In the genomic region with DNA sequence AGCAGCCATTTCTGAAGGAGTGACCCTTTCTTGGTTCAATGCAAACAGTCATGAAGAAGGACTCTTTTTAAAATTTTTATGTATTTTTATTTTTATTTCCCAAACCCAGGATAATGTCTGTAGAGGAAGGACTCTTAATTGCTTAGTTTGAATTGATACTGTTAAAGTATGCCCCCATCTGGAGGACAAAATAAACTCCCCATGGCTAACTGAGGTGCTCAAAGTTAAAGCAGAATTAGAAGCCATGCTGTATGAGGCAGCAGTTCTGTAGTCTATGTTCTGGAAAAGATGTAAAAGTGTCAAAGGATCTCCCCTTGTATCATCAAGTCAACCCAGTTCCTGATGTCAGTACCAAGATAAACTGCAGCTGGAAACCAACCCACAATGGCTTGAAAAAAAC, we compare ENCODE assay signal across 16 cellular contexts.
DNase-seq lines count a peak whose midpoint lies in the region; ATAC-seq and TF ChIP-seq lines count a peak whose summit lies in the region.
"Had no signal": no experiment of that assay in that cellular context is flagged by ENCODE, and none has a peak within 500 bp of the region (broad histone marks: within the 10 kb centered on the region; RNA-seq: fewer than 3 reads in every experiment).

No MANE protein-coding gene starts in this region.

- CTCF ChIA-PET in WTC11 (lab: Charles Lee) = no interaction called here

- no peaks in the 10 kb centered on the region for H3K4me1 Mint-ChIP-seq in WTC11
- H3K4me1 Mint-ChIP-seq: CD4-positive, alpha-beta memory T cell had no signal

- no peaks in the 10 kb centered on the region for H3K4me1 ChIP-seq in iPS DF 6.9 (ENCODE audit: control insufficient read depth, insufficient read depth, low read length)
- no peaks in the 10 kb centered on the region for H3K4me1 ChIP-seq in thoracic aorta (ENCODE audit: control insufficient read depth in 1 of 2, low read depth in 2 of 2)
- H3K4me1 ChIP-seq: BE2C, HAP-1 had no signal

- H3K27ac ChIP-seq in iPS DF 6.9 (ENCODE audit: low read length) (no peak overlapping the region), thoracic aorta (no peak overlapping the region)
- H3K27ac ChIP-seq: C4-2B, GM23248, HL-60 had no signal

- H3K36me3 Mint-ChIP-seq in WTC11 = no peaks in the 10 kb centered on the region
- H3K36me3 Mint-ChIP-seq: CD4-positive, alpha-beta memory T cell had no signal

- peaks cover 3% of the 10 kb centered on the region; the same call in 1 of the 2 replicates for H3K27me3 Mint-ChIP-seq in WTC11 (ENCODE audit: low read depth)
- H3K27me3 Mint-ChIP-seq: CD4-positive, alpha-beta memory T cell had no signal

- H3K27me3 ChIP-seq in iPS DF 6.9 (ENCODE audit: control insufficient read depth, insufficient read depth, low read length) = no peaks in the 10 kb centered on the region
- H3K27me3 ChIP-seq in thoracic aorta (replicated peaks; ENCODE audit: insufficient read depth) = no peaks in the 10 kb centered on the region
- H3K27me3 ChIP-seq: BE2C had no signal

- peaks cover 3% of the 10 kb centered on the region; the same call in 1 of the 2 replicates for H3K9me3 Mint-ChIP-seq in WTC11

- POLR2A ChIA-PET in WTC11 (lab: Charles Lee) = no interaction called here

- H3K27ac Mint-ChIP-seq in WTC11 = no peak overlapping the region
- H3K27ac Mint-ChIP-seq: CD4-positive, alpha-beta memory T cell; HFFc6 had no signal

- peak; percentile 8 for DNase-seq in DMS53 treated with DMSO at 0.1 percent for 48 hours (lab: John Stamatoyannopoulos, UW; ENCODE audit: unreplicated experiment)
- DNase-seq in WTC11 (ENCODE audit: low spot score) = no peak
- peak; percentile 2 for DNase-seq in iPS DF 6.9 (ENCODE audit: low read depth, low spot score)
- no peak for DNase-seq in thoracic aorta (ENCODE audit: low spot score)
- DNase-seq in RKO (ENCODE audit: low spot score) = no peak
- DNase-seq in DMS 273 (lab: John Stamatoyannopoulos, UW; ENCODE audit: unreplicated experiment) = no peak
- DNase-seq: BE2C; CD4-positive, alpha-beta memory T cell; DMS153; GF-D8; GM23248; HFFc6 had no signal

- H3K4me3 ChIP-seq in iPS DF 6.9 (ENCODE audit: low read length) = no peak overlapping the region
- no peak overlapping the region for H3K4me3 ChIP-seq in thoracic aorta
- H3K4me3 ChIP-seq: GM23248, HAP-1 had no signal

- H3K9me3 ChIP-seq in iPS DF 6.9 (ENCODE audit: control insufficient read depth, insufficient read depth, low read length) = no peaks in the 10 kb centered on the region
- H3K9me3 ChIP-seq in thoracic aorta = no peaks in the 10 kb centered on the region
- H3K9me3 ChIP-seq: BE2C, HAP-1 had no signal

- H3K4me3 Mint-ChIP-seq in WTC11 = no peak overlapping the region
- H3K4me3 Mint-ChIP-seq: CD4-positive, alpha-beta memory T cell; HFFc6 had no signal

- ATAC-seq in WTC11 (peak; percentile 74), thoracic aorta (ENCODE audit: insufficient number of reproducible peaks, low FRiP score, low read depth) (peak; percentile 12), GM19455 (IDR thresholded peaks at IDR 0.05; ENCODE audit: unreplicated experiment) (no peak)

- H3K36me3 ChIP-seq in iPS DF 6.9 (ENCODE audit: control insufficient read depth, insufficient read depth, low read length) = no peaks in the 10 kb centered on the region
- no peaks in the 10 kb centered on the region for H3K36me3 ChIP-seq in thoracic aorta
- H3K36me3 ChIP-seq: BE2C, HAP-1 had no signal

- no peak for TF ChIP-seq CTCF in WTC11 (IDR thresholded peaks at IDR 0.05)
- no peak for TF ChIP-seq CTCF in thoracic aorta (IDR thresholded peaks at IDR 0.05)

TF ChIP-seq in WTC11, 78 proteins besides CTCF, POLR2A, EP300 and RAD21:
- no peak for TF ChIP-seq CREM (CRISPR knock-in tag; IDR thresholded peaks at IDR 0.05)
- TF ChIP-seq, protein P1, sequence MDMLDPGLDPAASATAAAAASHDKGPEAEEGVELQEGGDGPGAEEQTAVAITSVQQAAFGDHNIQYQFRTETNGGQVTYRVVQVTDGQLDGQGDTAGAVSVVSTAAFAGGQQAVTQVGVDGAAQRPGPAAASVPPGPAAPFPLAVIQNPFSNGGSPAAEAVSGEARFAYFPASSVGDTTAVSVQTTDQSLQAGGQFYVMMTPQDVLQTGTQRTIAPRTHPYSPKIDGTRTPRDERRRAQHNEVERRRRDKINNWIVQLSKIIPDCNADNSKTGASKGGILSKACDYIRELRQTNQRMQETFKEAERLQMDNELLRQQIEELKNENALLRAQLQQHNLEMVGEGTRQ (CRISPR knock-in tag; IDR thresholded peaks at IDR 0.05) = no peak
- TF ChIP-seq ZNF512 (CRISPR knock-in tag; IDR thresholded peaks at IDR 0.05; ENCODE audit: borderline replicate concordance) = no peak
- no peak for TF ChIP-seq ATF2 (CRISPR knock-in tag; IDR thresholded peaks at IDR 0.05; ENCODE audit: borderline replicate concordance, low read depth)
- TF ChIP-seq TP53 (CRISPR knock-in tag; IDR thresholded peaks at IDR 0.05) = no peak
- TF ChIP-seq JAZF1 (CRISPR knock-in tag; IDR thresholded peaks at IDR 0.05) = no peak
- no peak for TF ChIP-seq SP1 (CRISPR knock-in tag; conservative IDR thresholded peaks at IDR 0.05)
- no peak for TF ChIP-seq FOXP4 (CRISPR knock-in tag; IDR thresholded peaks at IDR 0.05)
- TF ChIP-seq, protein P2, sequence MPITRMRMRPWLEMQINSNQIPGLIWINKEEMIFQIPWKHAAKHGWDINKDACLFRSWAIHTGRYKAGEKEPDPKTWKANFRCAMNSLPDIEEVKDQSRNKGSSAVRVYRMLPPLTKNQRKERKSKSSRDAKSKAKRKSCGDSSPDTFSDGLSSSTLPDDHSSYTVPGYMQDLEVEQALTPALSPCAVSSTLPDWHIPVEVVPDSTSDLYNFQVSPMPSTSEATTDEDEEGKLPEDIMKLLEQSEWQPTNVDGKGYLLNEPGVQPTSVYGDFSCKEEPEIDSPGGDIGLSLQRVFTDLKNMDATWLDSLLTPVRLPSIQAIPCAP (CRISPR knock-in tag; IDR thresholded peaks at IDR 0.05) = no peak

Comparison
In these comparisons a context has a peak if more than half of its experiments do, and no peak if none do; other contexts are left out.
1. DNase-seq: peak in DMS53 treated with DMSO at 0.1 percent for 48 hours (single experiment) and iPS DF 6.9 (single experiment); none in WTC11 (single experiment), thoracic aorta (single experiment), RKO (single experiment) and DMS 273 (single experiment).